Comparison of ENCODE assay signal across 1 cellular context in genomic region chr1:21912038-21912758, GRCh38.
TF ChIP-seq lines count a peak whose summit lies in the region.

No MANE protein-coding gene starts in this region.

TF ChIP-seq in WTC11, 78 proteins besides CTCF, POLR2A, EP300 and RAD21 (continued from another document):
- TF ChIP-seq STAT6 (CRISPR knock-in tag; conservative IDR thresholded peaks at IDR 0.05; ENCODE audit: low read depth) (no peak), ZNF423 (CRISPR knock-in tag; IDR thresholded peaks at IDR 0.05) (no peak)
